Comparison of ENCODE assay signal across 19 cellular contexts in the genomic region with DNA sequence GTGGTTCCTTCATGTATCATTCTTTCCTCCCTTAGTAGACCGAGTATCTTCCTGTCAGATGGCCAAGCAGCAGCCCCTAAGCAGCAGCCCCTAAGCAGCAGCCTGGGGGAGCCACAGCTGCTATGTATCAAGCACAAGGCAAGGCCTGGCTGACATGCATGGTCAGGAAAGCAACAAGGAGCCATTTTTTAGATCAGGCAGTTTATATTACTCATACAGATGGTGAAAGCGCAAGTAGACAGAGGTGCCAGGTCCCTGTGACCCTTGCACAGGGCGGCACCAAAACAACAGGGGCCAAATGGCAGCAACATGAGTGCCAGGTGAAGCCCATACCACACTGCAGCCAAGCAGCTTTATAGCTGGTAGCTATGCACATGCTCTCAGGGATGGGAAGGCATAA. TPM values are rescaled to one million over a fixed set of nuclear protein-coding genes. Genes with fewer than 3 reads are reported as not detected.
DNase-seq lines count a peak whose midpoint lies in the region; ATAC-seq and TF ChIP-seq lines count a peak whose summit lies in the region.
"Had no signal": no experiment of that assay in that cellular context is flagged by ENCODE, and none has a peak within 500 bp of the region (broad histone marks: within the 10 kb centered on the region; RNA-seq: fewer than 3 reads in every experiment).

No MANE protein-coding gene starts in this region.

- H3K36me3 Mint-ChIP-seq in activated T-cell treated with anti-CD3 and anti-CD28 coated beads, Interleukin-2, amount 50 U/mL, for 24 hours (ENCODE audit: low read depth) = no peaks in the 10 kb centered on the region
- no peaks in the 10 kb centered on the region for H3K36me3 Mint-ChIP-seq in type B pancreatic cell

- H3K27me3 ChIP-seq in mucosa of rectum (ENCODE audit: control insufficient read depth in 2 of 2, insufficient read depth in 2 of 2, low read length in 2 of 2) = no peaks in the 10 kb centered on the region
- H3K27me3 ChIP-seq: BLaER1 had no signal

- no peaks in the 10 kb centered on the region for H3K9me3 Mint-ChIP-seq in activated T-cell treated with anti-CD3 and anti-CD28 coated beads, Interleukin-2, amount 50 U/mL, for 24 hours
- peaks cover 6% of the 10 kb centered on the region for H3K9me3 Mint-ChIP-seq in type B pancreatic cell
- H3K9me3 Mint-ChIP-seq: CD8-positive, alpha-beta memory T cell had no signal

- intact Hi-C loops in left colon (cut with DNase I, micrococcal nuclease) = no loop called here

- no peak for TF ChIP-seq CTCF in type B pancreatic cell (conservative IDR thresholded peaks at IDR 0.05)

- no peak overlapping the region for H3K4me3 Mint-ChIP-seq in activated T-cell treated with anti-CD3 and anti-CD28 coated beads, Interleukin-2, amount 50 U/mL, for 24 hours
- no peak overlapping the region for H3K4me3 Mint-ChIP-seq in type B pancreatic cell
- H3K4me3 Mint-ChIP-seq: CD8-positive, alpha-beta memory T cell had no signal

- H3K36me3 ChIP-seq in mucosa of rectum (ENCODE audit: control insufficient read depth in 2 of 2, insufficient read depth in 2 of 2, low read length in 2 of 2) = no peaks in the 10 kb centered on the region
- H3K36me3 ChIP-seq: BLaER1 had no signal

- H3K4me3 ChIP-seq in mucosa of rectum (ENCODE audit: low read length in 2 of 2) = peak overlapping the region; percentile 13 to 40
- H3K4me3 ChIP-seq: BLaER1, GM23248 had no signal

- H3K27ac Mint-ChIP-seq in activated T-cell treated with anti-CD3 and anti-CD28 coated beads, Interleukin-2, amount 50 U/mL, for 24 hours = no peak overlapping the region
- H3K27ac Mint-ChIP-seq in type B pancreatic cell = peak overlapping the region; percentile 17

- peak overlapping the region; percentile 59 to 70 for H3K27ac ChIP-seq in mucosa of rectum (ENCODE audit: low read depth in 2 of 2, low read length in 2 of 2)
- H3K27ac ChIP-seq: 22Rv1, BLaER1, GM23248 had no signal

- peak; percentile 19 for DNase-seq in activated T-cell treated with anti-CD3 and anti-CD28 coated beads, Interleukin-2, amount 50 U/mL, for 24 hours
- no peak for DNase-seq in activated T-cell treated with anti-CD3 and anti-CD28 coated beads, Interleukin-2, amount 50 U/mL, for 1 hour
- DNase-seq in left colon (peak; percentile 61 to 68), type B pancreatic cell (ENCODE audit: extremely low spot score, unreplicated experiment) (no peak), DMS53 (lab: John Stamatoyannopoulos, UW) (no peak)
- no peak for DNase-seq in activated CD4-positive, alpha-beta T cell treated with anti-CD3 and anti-CD28 coated beads, Interleukin-2, amount 50 U/mL, for 1 hour
- DNase-seq: CD8-positive, alpha-beta memory T cell; DND-41; GM23248; HCEC 1CT; KG1; NCI-H1417 treated with DMSO at 0.1 percent for 48 hours; NCI-H2081; NCI-H510A; NCI-H774 had no signal

- ATAC-seq in left colon (peak; percentile 100), HG02588 (IDR thresholded peaks at IDR 0.05; ENCODE audit: unreplicated experiment) (no peak)

- peaks cover 8 to 9% of the 10 kb centered on the region in 2 donors for H3K4me1 ChIP-seq in mucosa of rectum (ENCODE audit: control insufficient read depth in 2 of 2, insufficient read depth in 2 of 2, low read length in 2 of 2)
- H3K4me1 ChIP-seq: BLaER1 had no signal

- no peaks in the 10 kb centered on the region for H3K27me3 Mint-ChIP-seq in activated T-cell treated with anti-CD3 and anti-CD28 coated beads, Interleukin-2, amount 50 U/mL, for 24 hours
- H3K27me3 Mint-ChIP-seq in type B pancreatic cell = peaks cover 6% of the 10 kb centered on the region

- H3K9me3 ChIP-seq in mucosa of rectum (ENCODE audit: control insufficient read depth in 2 of 2, low read length in 2 of 2) = no peaks in the 10 kb centered on the region

- H3K4me1 Mint-ChIP-seq in activated T-cell treated with anti-CD3 and anti-CD28 coated beads, Interleukin-2, amount 50 U/mL, for 24 hours (ENCODE audit: low read depth) = no peaks in the 10 kb centered on the region
- H3K4me1 Mint-ChIP-seq in type B pancreatic cell (ENCODE audit: unreplicated experiment) = no peaks in the 10 kb centered on the region
- H3K4me1 Mint-ChIP-seq: CD8-positive, alpha-beta memory T cell had no signal

- H3K9ac ChIP-seq in mucosa of rectum (ENCODE audit: low read depth in 1 of 2, low read length in 2 of 2) = peak overlapping the region in 1 of 2 donors; percentile 18
- H3K9ac ChIP-seq: BLaER1, GM23248 had no signal

RNA-seq across cellular contexts. Expression of a gene that starts 22.2 kb away (rescaled TPM):
- total RNA-seq in left colon (10 to 100 TPM; 30.7 to 32.2 TPM), type B pancreatic cell (ENCODE audit: low replicate concordance) (25.6 and 33.5 TPM in 2 replicates)

RNA-seq across cellular contexts. Expression of a gene that starts 39.2 kb away (rescaled TPM):
- total RNA-seq in left colon = 100 to 1,000 TPM in 1 of 2 donors, 10 to 100 TPM in 1; 61.6 to 128 TPM
- total RNA-seq in type B pancreatic cell (ENCODE audit: low replicate concordance) = 50.3 and 63.9 TPM in 2 replicates

Comparison
In these comparisons a context has a peak if more than half of its experiments do, and no peak if none do; other contexts are left out.
1. DNase-seq: peak in activated T-cell treated with anti-CD3 and anti-CD28 coated beads, Interleukin-2, amount 50 U/mL, for 24 hours (single experiment) and left colon (2 of 2); none in activated T-cell treated with anti-CD3 and anti-CD28 coated beads, Interleukin-2, amount 50 U/mL, for 1 hour (single experiment), type B pancreatic cell (single experiment), activated CD4-positive, alpha-beta T cell treated with anti-CD3 and anti-CD28 coated beads, Interleukin-2, amount 50 U/mL, for 1 hour (single experiment) and DMS53 (single experiment).